31 cellular contexts compared by ENCODE assay signal in genomic region chr5:147957906-147958305, GRCh38. TPM values are rescaled to one million over a fixed set of nuclear protein-coding genes. Genes with fewer than 3 reads are reported as not detected.
"Had no signal": no experiment of that assay in that cellular context is flagged by ENCODE, and none has a peak within 500 bp of the region (broad histone marks: within the 10 kb centered on the region; RNA-seq: fewer than 3 reads in every experiment).

No MANE protein-coding gene starts in this region.

- DNase-seq: naive thymus-derived CD8-positive, alpha-beta T cell; nephron progenitor cell; pancreas; right cardiac atrium; right lobe of liver; sigmoid colon; small intestine; stimulated activated CD4-positive, alpha-beta T cell treated with anti-CD3 and anti-CD28 coated beads, Interleukin-15, amount 100 ng/mL, for 24 hours; stimulated activated CD4-positive, alpha-beta T cell treated with anti-CD3 and anti-CD28 coated beads, Interleukin-2, amount 100 ng/mL, for 24 hours; stimulated activated CD4-positive, alpha-beta T cell treated with anti-CD3 and anti-CD28 coated beads, Interleukin-2, amount 100 ng/mL, for 48 hours; stimulated activated CD4-positive, alpha-beta T cell treated with anti-CD3 and anti-CD28 coated beads, Interleukin-4, amount 100 ng/mL, for 24 hours; stimulated activated naive B cell treated with anti-CD40 and anti-IgM and Interleukin-4, amounts not matched to agents 10 μg/mL and 1 μg/mL and 100 μg/mL, for 72 hours; stimulated activated naive CD4-positive, alpha-beta T cell treated with Interleukin-2 at 50 U/mL for 16 hours; stomach; thyroid gland; upper lobe of right lung; uterus had no signal

- H3K36me3 ChIP-seq: neutrophil, pancreas, prostate gland, right lobe of liver, sigmoid colon, stomach, thoracic aorta, thyroid gland, tibial nerve, upper lobe of right lung, uterus had no signal

- ATAC-seq: naive thymus-derived CD8-positive, alpha-beta T cell; natural killer cell treated with Interleukin-12 subunit alpha and Interleukin-12 subunit beta and Interleukin-15 and Interleukin-18, amount 100 ng/mL, for 72 hours; pancreas; right cardiac atrium; right lobe of liver; stimulated activated effector memory CD8-positive, alpha-beta T cell treated with anti-CD3 and anti-CD28 coated beads, Interleukin-12 subunit alpha, Interleukin-12 subunit beta, amount 100 ng/mL, for 72 hours; stimulated activated naive B cell treated with anti-CD40 and anti-IgM and Interleukin-4, amounts not matched to agents 10 μg/mL and 1 μg/mL and 100 μg/mL, for 72 hours; upper lobe of right lung had no signal

- H3K27me3 ChIP-seq: neutrophil, pancreas, right lobe of liver, sigmoid colon, stomach, thyroid gland, tibial nerve, upper lobe of right lung, uterus had no signal

- H3K4me3 ChIP-seq: pancreas, prostate gland, right lobe of liver, sigmoid colon, stomach, thoracic aorta, thyroid gland, tibial nerve, upper lobe of right lung, uterus had no signal

- H3K9me3 ChIP-seq: neutrophil, pancreas, prostate gland, right lobe of liver, sigmoid colon, stomach, thoracic aorta, thyroid gland, tibial nerve, upper lobe of right lung, uterus had no signal

- H3K4me1 ChIP-seq: pancreas, prostate gland, right lobe of liver, sigmoid colon, stomach, thyroid gland, tibial nerve, upper lobe of right lung, uterus had no signal

- H3K27ac ChIP-seq: neutrophil, pancreas, prostate gland, right lobe of liver, sigmoid colon, stomach, thoracic aorta, thyroid gland, tibial nerve, upper lobe of right lung, uterus had no signal

- FAIRE-seq: pancreas, small intestine had no signal

RNA-seq across cellular contexts. Expression of gene C5orf46, which starts 51.6 kb away (rescaled TPM):
- total RNA-seq: naive thymus-derived CD8-positive, alpha-beta T cell; natural killer cell treated with Interleukin-12 subunit alpha and Interleukin-12 subunit beta and Interleukin-15 and Interleukin-18, amount 100 ng/mL, for 72 hours; neural crest cell; omental fat pad; osteocyte; pulmonary artery endothelial cell; sigmoid colon; skeletal muscle tissue; stomach; subcutaneous adipose tissue; temporal lobe; thyroid gland; tibial nerve; upper lobe of right lung; uterus had no signal
- polyA plus RNA-seq: naive thymus-derived CD8-positive, alpha-beta T cell; sigmoid colon; small intestine; stomach; urinary bladder had no signal
